ENCODE assay signal across 16 cellular contexts in genomic region chr4:6943870-6944195, GRCh38. TPM values are rescaled to one million over a fixed set of nuclear protein-coding genes. Genes with fewer than 3 reads are reported as not detected.
DNase-seq lines count a peak whose midpoint lies in the region; ATAC-seq and TF ChIP-seq lines count a peak whose summit lies in the region.
"Had no signal": no experiment of that assay in that cellular context is flagged by ENCODE, and none has a peak within 500 bp of the region (broad histone marks: within the 10 kb centered on the region; RNA-seq: fewer than 3 reads in every experiment).

No MANE protein-coding gene starts in this region.

- H2AFZ ChIP-seq in GM23338 = no peak overlapping the region

- no peak overlapping the region for H3K4me3 ChIP-seq in GM23338
- H3K4me3 ChIP-seq: left ventricle myocardium inferior had no signal

- H3K27ac Mint-ChIP-seq in CD14-positive monocyte (peak overlapping the region; percentile 89 to 97 (median 96)), GM23338 (no peak overlapping the region; the same call in 1 of the 2 replicates), osteocyte (ENCODE audit: unreplicated experiment) (peak overlapping the region; percentile 95)
- H3K27ac Mint-ChIP-seq in dendritic cell treated with granulocyte-macrophage colony-stimulating factor and Interleukin-4, amounts not matched to agents 40 ng/mL and 50 ng/mL, for 4 days = peak overlapping the region; percentile 94

- H3F3A ChIP-seq in GM23338 (replicated peaks; ENCODE audit: low read depth) = 0 out of 2 replicates have a peak, but pooled peaks cover 4% of the 10 kb centered on the region

- ATAC-seq in GM23338 = no peak
- no peak for ATAC-seq in GM21360 (IDR thresholded peaks at IDR 0.05; ENCODE audit: unreplicated experiment)
- ATAC-seq in GM18511 (IDR thresholded peaks at IDR 0.05; ENCODE audit: unreplicated experiment) = no peak

- H3K4me3 Mint-ChIP-seq in CD14-positive monocyte (no peak overlapping the region), GM23338 (no peak overlapping the region; the same call in 2 of the 3 replicates), osteocyte (ENCODE audit: unreplicated experiment) (no peak overlapping the region)
- peak overlapping the region; percentile 71 for H3K4me3 Mint-ChIP-seq in dendritic cell treated with granulocyte-macrophage colony-stimulating factor and Interleukin-4, amounts not matched to agents 40 ng/mL and 50 ng/mL, for 4 days
- H3K4me3 Mint-ChIP-seq: neural crest cell had no signal

- no peak for TF ChIP-seq CTCF in CD14-positive monocyte (IDR thresholded peaks at IDR 0.05)
- no peak for TF ChIP-seq CTCF in GM23338 (conservative IDR thresholded peaks at IDR 0.05; ENCODE audit: low read depth in 2 of 2)
- TF ChIP-seq CTCF in osteocyte (IDR thresholded peaks at IDR 0.05) = no peak

- H3K36me3 ChIP-seq in GM23338 (ENCODE audit: insufficient read depth) = no peaks in the 10 kb centered on the region
- H3K36me3 ChIP-seq: left ventricle myocardium inferior had no signal

- H3K4me1 Mint-ChIP-seq in CD14-positive monocyte (peaks cover 68% of the 10 kb centered on the region), GM23338 (peaks cover 61% of the 10 kb centered on the region), osteocyte (ENCODE audit: unreplicated experiment) (peaks cover 51% of the 10 kb centered on the region)
- peaks cover 77% of the 10 kb centered on the region for H3K4me1 Mint-ChIP-seq in dendritic cell treated with granulocyte-macrophage colony-stimulating factor and Interleukin-4, amounts not matched to agents 40 ng/mL and 50 ng/mL, for 4 days (ENCODE audit: low read depth)

- DNase-seq in CD14-positive monocyte (ENCODE audit: low spot score) (no peak), GM23338 (ENCODE audit: low spot score) (no peak), osteocyte (ENCODE audit: extremely low spot score, unreplicated experiment) (no peak), GF-D8 (lab: John Stamatoyannopoulos, UW) (no peak), SKM-1 (lab: John Stamatoyannopoulos, UW; ENCODE audit: unreplicated experiment) (no peak)
- DNase-seq: activated naive CD4-positive, alpha-beta T cell; DND-41; effector memory CD4-positive, alpha-beta T cell; left ventricle myocardium inferior; NCI-H1105; SHP77 treated with DMSO at 0.1 percent for 48 hours; stimulated activated CD4-positive, alpha-beta T cell treated with anti-CD3 and anti-CD28 coated beads, Interleukin-2, amount 100 ng/mL, for 48 hours had no signal

- H3K27me3 Mint-ChIP-seq in CD14-positive monocyte (ENCODE audit: low read depth in 3 of 3) (peaks cover 0 to 11% (median 0%) of the 10 kb centered on the region in 3 donors), GM23338 (ENCODE audit: insufficient read depth, low read depth, poor library complexity) (peaks cover 2% of the 10 kb centered on the region), osteocyte (ENCODE audit: unreplicated experiment) (no peaks in the 10 kb centered on the region)
- H3K27me3 Mint-ChIP-seq in dendritic cell treated with granulocyte-macrophage colony-stimulating factor and Interleukin-4, amounts not matched to agents 40 ng/mL and 50 ng/mL, for 4 days = no peaks in the 10 kb centered on the region

- H3K27me3 ChIP-seq in GM23338 (ENCODE audit: insufficient read depth) = no peaks in the 10 kb centered on the region

- H3K4me1 ChIP-seq in GM23338 (ENCODE audit: insufficient read depth) = peaks cover 40% of the 10 kb centered on the region

- H4K20me1 ChIP-seq in GM23338 (replicated peaks; ENCODE audit: insufficient read depth) = peaks cover 7% of the 10 kb centered on the region

- peaks cover 51% of the 10 kb centered on the region for H3K79me2 ChIP-seq in GM23338 (replicated peaks; ENCODE audit: insufficient read depth)

- no peak overlapping the region; the same call in 1 of the 2 replicates for H3K4me2 ChIP-seq in GM23338

- H3K27ac ChIP-seq in GM23338 (ENCODE audit: low read depth) = peak overlapping the region; percentile 18; the same call in 1 of the 2 replicates

- H3K36me3 Mint-ChIP-seq in CD14-positive monocyte = peaks cover 18 to 59% of the 10 kb centered on the region in 2 donors
- H3K36me3 Mint-ChIP-seq in GM23338 (ENCODE audit: low read depth) = no peaks in the 10 kb centered on the region
- H3K36me3 Mint-ChIP-seq in dendritic cell treated with granulocyte-macrophage colony-stimulating factor and Interleukin-4, amounts not matched to agents 40 ng/mL and 50 ng/mL, for 4 days (ENCODE audit: low read depth) = peaks cover 73% of the 10 kb centered on the region
- H3K36me3 Mint-ChIP-seq in osteocyte (ENCODE audit: unreplicated experiment) = no peaks in the 10 kb centered on the region

- no peaks in the 10 kb centered on the region for H3K9me2 ChIP-seq in GM23338 (ENCODE audit: insufficient read depth)

- no peaks in the 10 kb centered on the region for H3K9me3 Mint-ChIP-seq in CD14-positive monocyte
- H3K9me3 Mint-ChIP-seq in GM23338 = no peaks in the 10 kb centered on the region
- H3K9me3 Mint-ChIP-seq in dendritic cell treated with granulocyte-macrophage colony-stimulating factor and Interleukin-4, amounts not matched to agents 40 ng/mL and 50 ng/mL, for 4 days = no peaks in the 10 kb centered on the region
- no peaks in the 10 kb centered on the region for H3K9me3 Mint-ChIP-seq in osteocyte (ENCODE audit: unreplicated experiment)
- H3K9me3 Mint-ChIP-seq: neural crest cell had no signal

- intact Hi-C loops in CD14-positive monocyte (cut with micrococcal nuclease) = loop anchor here (2.0 to 5.0 kb wide), 4 partner anchors 13 to 52 kb away; partner anchors contain the start of gene TBC1D14 (in 1 of the 2)
- intact Hi-C loops in dendritic cell treated with granulocyte-macrophage colony-stimulating factor and Interleukin-4, amounts not matched to agents 40 ng/mL and 50 ng/mL, for 4 days (cut with micrococcal nuclease) = loop anchor here (2.0 kb wide), 1 partner anchor 17 kb away; no protein-coding TSS in a partner anchor

TF ChIP-seq in GM23338, 12 proteins besides CTCF, POLR2A, EP300 and RAD21 (continues in another document):
- TF ChIP-seq STAT1 (IDR thresholded peaks at IDR 0.05; ENCODE audit: unreplicated experiment) (no peak), ZNF462 (CRISPR knock-in tag; IDR thresholded peaks at IDR 0.05) (no peak)

RNA-seq across cellular contexts. Expression of gene TBC1D14, which starts 34.2 kb away (rescaled TPM):
- polyA plus RNA-seq in CD14-positive monocyte = 10 to 100 TPM; 36.3 to 44.7 TPM
- total RNA-seq in GM23338 (2014; rRNA removed; shearing (Covaris generic)) = 59.7 and 66.3 TPM in 2 replicates
- polyA plus RNA-seq in GM23338 (2016; fragmentation: Nextera tagmentation; extraction: Ambion mirVana) = 15.8 and 18.2 TPM in 2 replicates
- total RNA-seq in osteocyte = 31.0 and 33.2 TPM in 2 replicates
